In the genomic region with DNA sequence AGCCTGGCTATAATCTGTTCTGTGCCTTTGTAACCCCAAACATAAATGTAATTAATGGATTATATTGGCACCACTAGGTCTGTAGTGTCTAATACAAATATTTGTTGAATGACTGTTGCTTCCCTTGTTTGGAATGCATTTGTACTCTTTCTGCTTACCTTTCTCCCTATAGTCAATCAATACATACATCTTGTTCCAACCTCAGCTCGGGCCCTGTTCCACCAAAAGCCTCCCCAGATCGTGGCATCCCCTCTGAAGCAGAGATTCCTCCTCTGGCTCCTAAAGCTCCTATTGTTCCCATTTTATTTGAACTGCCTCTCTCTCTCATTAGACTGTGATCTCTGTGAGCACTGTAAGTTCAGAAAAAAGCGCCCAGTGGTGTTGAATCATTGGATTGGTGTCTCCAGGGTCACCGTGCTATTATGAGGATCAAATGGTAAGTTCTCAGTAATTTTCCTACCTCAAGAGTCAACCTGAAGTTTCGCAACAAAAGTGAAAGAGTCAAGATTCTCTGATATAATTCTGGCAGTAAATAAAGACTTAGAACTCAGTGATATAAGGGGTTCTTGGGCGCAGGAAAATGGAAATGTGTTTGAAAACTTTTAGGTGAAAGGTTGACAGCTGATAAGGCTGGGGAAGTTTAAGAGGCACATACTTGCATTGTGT, we compare ENCODE assay signal across 25 cellular contexts.
A peak's percentile ranks its signal among the peaks of the same experiment; 100 is the strongest.
DNase-seq lines count a peak whose midpoint lies in the region; ATAC-seq and TF ChIP-seq lines count a peak whose summit lies in the region.
"Had no signal": no experiment of that assay in that cellular context is flagged by ENCODE, and none has a peak within 500 bp of the region (broad histone marks: within the 10 kb centered on the region; RNA-seq: fewer than 3 reads in every experiment).

No MANE protein-coding gene starts in this region.

- no peaks in the 10 kb centered on the region for H4K20me1 ChIP-seq in GM23338 (replicated peaks; ENCODE audit: insufficient read depth)

- no peaks in the 10 kb centered on the region for H3F3A ChIP-seq in GM23338 (replicated peaks; ENCODE audit: low read depth)

- no peak overlapping the region for H3K4me3 Mint-ChIP-seq in GM23338
- H3K4me3 Mint-ChIP-seq: activated naive CD4-positive, alpha-beta T cell treated with anti-CD3 and anti-CD28 coated beads for 36 hours; H9; neural crest cell had no signal

- no peaks in the 10 kb centered on the region for H3K36me3 Mint-ChIP-seq in GM23338 (ENCODE audit: low read depth)

- peak overlapping the region; percentile 86 for H2AFZ ChIP-seq in GM23338

- no peak overlapping the region for H3K4me3 ChIP-seq in GM23338
- no peak overlapping the region for H3K4me3 ChIP-seq in fibroblast of villous mesenchyme (ENCODE audit: low read depth, low read length)
- no peak overlapping the region for H3K4me3 ChIP-seq in coronary artery
- H3K4me3 ChIP-seq: heart left ventricle, right lobe of liver, vagina had no signal

- ATAC-seq in GM23338 (no peak), GM19455 (IDR thresholded peaks at IDR 0.05; ENCODE audit: unreplicated experiment) (no peak)
- ATAC-seq: heart left ventricle had no signal

- H3K27me3 Mint-ChIP-seq in GM23338 (ENCODE audit: insufficient read depth, low read depth, poor library complexity), result no peaks in the 10 kb centered on the region

- DNase-seq in GM23338 (ENCODE audit: low spot score) (no peak), LoVo (ENCODE audit: low spot score) (peak; percentile 53), fibroblast of villous mesenchyme (ENCODE audit: low read depth) (peak; percentile 11), renal cortical epithelial cell (ENCODE audit: low read depth) (peak; percentile 74), coronary artery (ENCODE audit: low spot score) (no peak), GF-D8 (lab: John Stamatoyannopoulos, UW) (no peak)
- DNase-seq in activated naive CD4-positive, alpha-beta T cell treated with Interleukin-2 at 50 U/mL for 16 hours, result no peak
- DNase-seq: activated CD4-positive, alpha-beta T cell treated with anti-CD3 and anti-CD28 coated beads, Interleukin-2, amount 50 U/mL, for 4 hours; activated naive CD4-positive, alpha-beta T cell treated with anti-CD3 and anti-CD28 coated beads for 36 hours; brain microvascular endothelial cell; effector CD4-positive, alpha-beta T cell; foreskin fibroblast; H9; heart left ventricle; Karpas-422; NCI-H1092 treated with DMSO at 0.1 percent for 48 hours; NCI-H2029 treated with DMSO at 0.1 percent for 48 hours; NCI-H526 treated with DMSO at 0.1 percent for 48 hours; right lobe of liver; stimulated activated CD4-positive, alpha-beta T cell treated with anti-CD3 and anti-CD28 coated beads, Interleukin-12 subunit alpha, Interleukin-12 subunit beta, amount 100 ng/mL, for 4 hours; stimulated activated CD4-positive, alpha-beta T cell treated with anti-CD3 and anti-CD28 coated beads, Interleukin-4, amount 100 ng/mL, for 1 hour; T-helper 1 cell had no signal

- no peak overlapping the region for H3K4me2 ChIP-seq in GM23338

- no peaks in the 10 kb centered on the region for H3K4me1 ChIP-seq in GM23338 (ENCODE audit: insufficient read depth)
- H3K4me1 ChIP-seq: heart left ventricle, right lobe of liver, vagina had no signal

- no peaks in the 10 kb centered on the region for H3K79me2 ChIP-seq in GM23338 (replicated peaks; ENCODE audit: insufficient read depth)

- H3K9me3 Mint-ChIP-seq in GM23338, result no peaks in the 10 kb centered on the region
- H3K9me3 Mint-ChIP-seq: activated naive CD4-positive, alpha-beta T cell treated with anti-CD3 and anti-CD28 coated beads for 36 hours; H9; neural crest cell had no signal

- TF ChIP-seq CTCF in GM23338 (conservative IDR thresholded peaks at IDR 0.05; ENCODE audit: low read depth in 2 of 2) (no peak), fibroblast of villous mesenchyme (IDR thresholded peaks at IDR 0.05; ENCODE audit: insufficient read depth, low read depth, low read length) (no peak), coronary artery (IDR thresholded peaks at IDR 0.05) (no peak)

- H3K36me3 ChIP-seq in GM23338 (ENCODE audit: insufficient read depth), result no peaks in the 10 kb centered on the region
- H3K36me3 ChIP-seq: brain microvascular endothelial cell, heart left ventricle, right lobe of liver, vagina had no signal

- H3K9me2 ChIP-seq in GM23338 (ENCODE audit: insufficient read depth), result no peaks in the 10 kb centered on the region

- H3K27ac ChIP-seq in GM23338 (ENCODE audit: low read depth), result no peak overlapping the region
- no peak overlapping the region for H3K27ac ChIP-seq in coronary artery
- H3K27ac ChIP-seq: brain microvascular endothelial cell, heart left ventricle, right lobe of liver, vagina had no signal

- no peaks in the 10 kb centered on the region for H3K4me1 Mint-ChIP-seq in GM23338
- H3K4me1 Mint-ChIP-seq: H9, neural crest cell had no signal

- no peak overlapping the region for H3K27ac Mint-ChIP-seq in GM23338
- H3K27ac Mint-ChIP-seq: activated naive CD4-positive, alpha-beta T cell treated with anti-CD3 and anti-CD28 coated beads for 36 hours; H9 had no signal

- H3K27me3 ChIP-seq in GM23338 (ENCODE audit: insufficient read depth), result no peaks in the 10 kb centered on the region
- H3K27me3 ChIP-seq: brain microvascular endothelial cell, heart left ventricle, right lobe of liver, vagina had no signal

TF ChIP-seq in GM23338, 12 proteins besides CTCF, POLR2A, EP300 and RAD21:
- no peak for TF ChIP-seq JUNB (IDR thresholded peaks at IDR 0.05; ENCODE audit: unreplicated experiment)
- TF ChIP-seq, protein P1, sequence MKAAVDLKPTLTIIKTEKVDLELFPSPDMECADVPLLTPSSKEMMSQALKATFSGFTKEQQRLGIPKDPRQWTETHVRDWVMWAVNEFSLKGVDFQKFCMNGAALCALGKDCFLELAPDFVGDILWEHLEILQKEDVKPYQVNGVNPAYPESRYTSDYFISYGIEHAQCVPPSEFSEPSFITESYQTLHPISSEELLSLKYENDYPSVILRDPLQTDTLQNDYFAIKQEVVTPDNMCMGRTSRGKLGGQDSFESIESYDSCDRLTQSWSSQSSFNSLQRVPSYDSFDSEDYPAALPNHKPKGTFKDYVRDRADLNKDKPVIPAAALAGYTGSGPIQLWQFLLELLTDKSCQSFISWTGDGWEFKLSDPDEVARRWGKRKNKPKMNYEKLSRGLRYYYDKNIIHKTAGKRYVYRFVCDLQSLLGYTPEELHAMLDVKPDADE (IDR thresholded peaks at IDR 0.05), result no peak
- TF ChIP-seq ZNF114 (CRISPR knock-in tag; IDR thresholded peaks at IDR 0.05), result no peak
- TF ChIP-seq EZH2phosphoT487 (IDR thresholded peaks at IDR 0.05; ENCODE audit: unreplicated experiment), result no peak
- no peak for TF ChIP-seq ZNF331 (CRISPR knock-in tag; IDR thresholded peaks at IDR 0.05; ENCODE audit: low read depth)
- TF ChIP-seq, protein P2, sequence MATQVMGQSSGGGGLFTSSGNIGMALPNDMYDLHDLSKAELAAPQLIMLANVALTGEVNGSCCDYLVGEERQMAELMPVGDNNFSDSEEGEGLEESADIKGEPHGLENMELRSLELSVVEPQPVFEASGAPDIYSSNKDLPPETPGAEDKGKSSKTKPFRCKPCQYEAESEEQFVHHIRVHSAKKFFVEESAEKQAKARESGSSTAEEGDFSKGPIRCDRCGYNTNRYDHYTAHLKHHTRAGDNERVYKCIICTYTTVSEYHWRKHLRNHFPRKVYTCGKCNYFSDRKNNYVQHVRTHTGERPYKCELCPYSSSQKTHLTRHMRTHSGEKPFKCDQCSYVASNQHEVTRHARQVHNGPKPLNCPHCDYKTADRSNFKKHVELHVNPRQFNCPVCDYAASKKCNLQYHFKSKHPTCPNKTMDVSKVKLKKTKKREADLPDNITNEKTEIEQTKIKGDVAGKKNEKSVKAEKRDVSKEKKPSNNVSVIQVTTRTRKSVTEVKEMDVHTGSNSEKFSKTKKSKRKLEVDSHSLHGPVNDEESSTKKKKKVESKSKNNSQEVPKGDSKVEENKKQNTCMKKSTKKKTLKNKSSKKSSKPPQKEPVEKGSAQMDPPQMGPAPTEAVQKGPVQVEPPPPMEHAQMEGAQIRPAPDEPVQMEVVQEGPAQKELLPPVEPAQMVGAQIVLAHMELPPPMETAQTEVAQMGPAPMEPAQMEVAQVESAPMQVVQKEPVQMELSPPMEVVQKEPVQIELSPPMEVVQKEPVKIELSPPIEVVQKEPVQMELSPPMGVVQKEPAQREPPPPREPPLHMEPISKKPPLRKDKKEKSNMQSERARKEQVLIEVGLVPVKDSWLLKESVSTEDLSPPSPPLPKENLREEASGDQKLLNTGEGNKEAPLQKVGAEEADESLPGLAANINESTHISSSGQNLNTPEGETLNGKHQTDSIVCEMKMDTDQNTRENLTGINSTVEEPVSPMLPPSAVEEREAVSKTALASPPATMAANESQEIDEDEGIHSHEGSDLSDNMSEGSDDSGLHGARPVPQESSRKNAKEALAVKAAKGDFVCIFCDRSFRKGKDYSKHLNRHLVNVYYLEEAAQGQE (IDR thresholded peaks at IDR 0.05; ENCODE audit: unreplicated experiment), result no peak
- TF ChIP-seq CREB1 (CRISPR knock-in tag; IDR thresholded peaks at IDR 0.05; ENCODE audit: low read depth), result no peak

Comparison
In these comparisons a context has a peak if more than half of its experiments do, and no peak if none do; other contexts are left out.
1. DNase-seq: peak in LoVo (single experiment), fibroblast of villous mesenchyme (single experiment) and renal cortical epithelial cell (single experiment); none in GM23338 (single experiment), coronary artery (single experiment), activated naive CD4-positive, alpha-beta T cell treated with Interleukin-2 at 50 U/mL for 16 hours (single experiment) and GF-D8 (single experiment).